8 cellular contexts compared by ENCODE assay signal in genomic region chr2:10303174-10303633, GRCh38. TPM values are rescaled to one million over a fixed set of nuclear protein-coding genes. Genes with fewer than 3 reads are reported as not detected.
DNase-seq lines count a peak whose midpoint lies in the region; ATAC-seq and TF ChIP-seq lines count a peak whose summit lies in the region.

No MANE protein-coding gene starts in this region.

- H3K9ac ChIP-seq in DND-41 (ENCODE audit: low read depth, low read length), result peak overlapping the region; percentile 70
- peak overlapping the region; percentile 6 for H3K9ac ChIP-seq in endodermal cell (ENCODE audit: extremely low read depth, low read length, poor library complexity, severe bottlenecking)

- H2AFZ ChIP-seq in DND-41 (ENCODE audit: low read depth, low read length), result peak overlapping the region; percentile 69

- WGBS in endodermal cell (ENCODE audit: insufficient coverage in 1 of 2, insufficient read length in 1 of 2), 2 experiments, result 0 to 2% methylated on average over 13 to 42 of the region's 42 CpGs

- H4K20me1 ChIP-seq in DND-41 (ENCODE audit: insufficient read depth, low read length), result peaks cover 46% of the 10 kb centered on the region

- H3K4me1 ChIP-seq in DND-41 (ENCODE audit: insufficient read depth, low read length) (peaks cover 42% of the 10 kb centered on the region), endodermal cell (ENCODE audit: control insufficient read depth, insufficient read depth, low read length) (no peaks in the 10 kb centered on the region)

- in situ Hi-C loops in GM13977 (cut with MboI; ENCODE audit: low pct_unique_long_range_greater_than_20kb, low sequenced_read_pairs, unreplicated experiment), result no loop called here

- CTCF ChIA-PET in T-cell (lab: Charles Lee), result interaction anchor here (0.6 to 3.7 kb wide), 8 partner anchors 26 to 1438 kb away, joined by 3 to 38 read pairs (median 3); no protein-coding TSS in a partner anchor

- no peaks in the 10 kb centered on the region for H3K79me2 ChIP-seq in DND-41 (ENCODE audit: insufficient read depth, low read length)

- peak overlapping the region; percentile 93 to 99 (median 96) for H3K4me3 Mint-ChIP-seq in T-cell
- peak overlapping the region; percentile 73 for H3K4me3 Mint-ChIP-seq in endodermal cell
- H3K4me3 Mint-ChIP-seq in natural killer cell treated with Interleukin-12 subunit alpha and Interleukin-12 subunit beta and Interleukin-15 and Interleukin-18, amount 100 ng/mL, for 72 hours, result peak overlapping the region; percentile 96

- H3K27me3 Mint-ChIP-seq in T-cell (no peaks in the 10 kb centered on the region), endodermal cell (ENCODE audit: insufficient read depth) (peaks cover 49% of the 10 kb centered on the region)
- no peaks in the 10 kb centered on the region for H3K27me3 Mint-ChIP-seq in natural killer cell treated with Interleukin-12 subunit alpha and Interleukin-12 subunit beta and Interleukin-15 and Interleukin-18, amount 100 ng/mL, for 72 hours

- H3K27me3 ChIP-seq in DND-41 (ENCODE audit: insufficient read depth, low read length, poor library complexity) (peaks cover 25% of the 10 kb centered on the region), endodermal cell (ENCODE audit: control insufficient read depth, insufficient read depth, low read length, poor library complexity, severe bottlenecking) (peaks cover 47% of the 10 kb centered on the region)

- H3K27ac Mint-ChIP-seq in T-cell (peak overlapping the region; percentile 88 to 89), endodermal cell (peak overlapping the region; percentile 72)
- H3K27ac Mint-ChIP-seq in natural killer cell treated with Interleukin-12 subunit alpha and Interleukin-12 subunit beta and Interleukin-15 and Interleukin-18, amount 100 ng/mL, for 72 hours, result no peak overlapping the region

- H3K4me2 ChIP-seq in DND-41 (ENCODE audit: insufficient read depth, low read length), result peak overlapping the region; percentile 100

- H3K36me3 ChIP-seq in DND-41 (ENCODE audit: insufficient read depth, low read length), result no peaks in the 10 kb centered on the region
- no peaks in the 10 kb centered on the region for H3K36me3 ChIP-seq in endodermal cell (ENCODE audit: control insufficient read depth, insufficient read depth, low read length)

- POLR2A ChIA-PET in T-cell (lab: Charles Lee), result interaction anchor here (0.6 to 1.6 kb wide), 5 partner anchors 29 to 229 kb away, joined by 3 to 5 read pairs (median 4); no protein-coding TSS in a partner anchor

- no peaks in the 10 kb centered on the region for H3K36me3 Mint-ChIP-seq in T-cell
- no peaks in the 10 kb centered on the region for H3K36me3 Mint-ChIP-seq in endodermal cell (ENCODE audit: low read depth)
- no peaks in the 10 kb centered on the region for H3K36me3 Mint-ChIP-seq in natural killer cell treated with Interleukin-12 subunit alpha and Interleukin-12 subunit beta and Interleukin-15 and Interleukin-18, amount 100 ng/mL, for 72 hours

- H3K9me3 ChIP-seq in DND-41 (ENCODE audit: insufficient read depth, low read length, severe bottlenecking), result no peaks in the 10 kb centered on the region
- H3K9me3 ChIP-seq in endodermal cell (ENCODE audit: control insufficient read depth, low read length), result no peaks in the 10 kb centered on the region

- H3K9me3 Mint-ChIP-seq in T-cell, result no peaks in the 10 kb centered on the region
- H3K9me3 Mint-ChIP-seq in endodermal cell, result no peaks in the 10 kb centered on the region
- H3K9me3 Mint-ChIP-seq in natural killer cell treated with Interleukin-12 subunit alpha and Interleukin-12 subunit beta and Interleukin-15 and Interleukin-18, amount 100 ng/mL, for 72 hours, result no peaks in the 10 kb centered on the region

- no peak for TF ChIP-seq CTCF in DND-41 (IDR thresholded peaks at IDR 0.05; ENCODE audit: borderline replicate concordance, extremely low read depth, low read length, poor library complexity, severe bottlenecking)
- no peak for TF ChIP-seq CTCF in endodermal cell (conservative IDR thresholded peaks at IDR 0.05)
- no peak for TF ChIP-seq CTCF in GM13977 (IDR thresholded peaks at IDR 0.05; ENCODE audit: extremely low read depth, insufficient read depth, missing control alignments)

- DNase-seq in DND-41 (no peak), T-cell (peak in 10 of 34 experiments; percentile 17 to 39 (median 22)), endodermal cell (no peak), GM13977 (ENCODE audit: low spot score) (no peak), COR-L47 (lab: John Stamatoyannopoulos, UW) (no peak), HT-29 (ENCODE audit: low spot score) (no peak)
- no peak for DNase-seq in natural killer cell treated with Interleukin-12 subunit alpha and Interleukin-12 subunit beta and Interleukin-15 and Interleukin-18, amount 100 ng/mL, for 72 hours (ENCODE audit: low spot score)

- H3K4me3 ChIP-seq in DND-41 (ENCODE audit: low read depth in 1 of 2, low read length in 2 of 2) (peak overlapping the region; percentile 49 to 98; a peak in 3 of 4 replicates), endodermal cell (ENCODE audit: low read length) (peak overlapping the region; percentile 82)

- ATAC-seq in DND-41 (ENCODE audit: insufficient read depth, low read depth) (peak; percentile 0; the same call in 2 of the 3 replicates), HG02642 (IDR thresholded peaks at IDR 0.05; ENCODE audit: poor library complexity, unreplicated experiment) (peak; percentile 1), T-cell (replicated peaks in 1 of 4) (peak; percentile 6 to 17 (median 12))
- ATAC-seq in natural killer cell treated with Interleukin-12 subunit alpha and Interleukin-12 subunit beta and Interleukin-15 and Interleukin-18, amount 100 ng/mL, for 72 hours, result peak; percentile 0 to 2

- H3K4me1 Mint-ChIP-seq in T-cell (peaks cover 67 to 74% (median 68%) of the 10 kb centered on the region in 3 donors), endodermal cell (peaks cover 29% of the 10 kb centered on the region)
- peaks cover 31 to 39% of the 10 kb centered on the region in 2 donors for H3K4me1 Mint-ChIP-seq in natural killer cell treated with Interleukin-12 subunit alpha and Interleukin-12 subunit beta and Interleukin-15 and Interleukin-18, amount 100 ng/mL, for 72 hours (ENCODE audit: low read depth in 2 of 2)

- H3K27ac ChIP-seq in DND-41 (ENCODE audit: low read length) (no peak overlapping the region; the same call in 1 of the 2 replicates), endodermal cell (ENCODE audit: low read depth, low read length) (no peak overlapping the region)

RNA-seq across cellular contexts. Expression of gene HPCAL1, which starts 0.5 kb away (rescaled TPM):
- 10 to 100 TPM; 39.5 to 87.3 (median 83.2) TPM for total RNA-seq in T-cell
- total RNA-seq in endodermal cell, result 1 to 10 TPM; 6.8 to 8.1 TPM
- polyA plus RNA-seq in endodermal cell (2013, experiment 1 of 2), result 17.6 TPM
- 14.0 TPM for polyA plus RNA-seq in endodermal cell (2013, experiment 2 of 2)
- 10 to 100 TPM; 13.8 to 19.0 TPM for total RNA-seq in natural killer cell treated with Interleukin-12 subunit alpha and Interleukin-12 subunit beta and Interleukin-15 and Interleukin-18, amount 100 ng/mL, for 72 hours
- total RNA-seq in HT-29 (2014; rRNA removed; shearing (Covaris generic)), result 151 and 164 TPM in 2 replicates

Comparison
In these comparisons a context has a peak if more than half of its experiments do, and no peak if none do; other contexts are left out.
1. H3K27ac Mint-ChIP-seq: peak in T-cell (2 of 2) and endodermal cell (single experiment); none in natural killer cell treated with Interleukin-12 subunit alpha and Interleukin-12 subunit beta and Interleukin-15 and Interleukin-18, amount 100 ng/mL, for 72 hours (0 of 2).
2. Peak in every context shown above with its lines, with median percentiles within 50 percentile points of each other: ATAC-seq and H3K4me3 Mint-ChIP-seq.